15 cellular contexts compared by ENCODE assay signal in genomic region chr12:47868041-47868440, GRCh38. TPM values are rescaled to one million over a fixed set of nuclear protein-coding genes. Genes with fewer than 3 reads are reported as not detected.
A peak's percentile ranks its signal among the peaks of the same experiment; 100 is the strongest.
DNase-seq lines count a peak whose midpoint lies in the region; ATAC-seq, FAIRE-seq and TF ChIP-seq lines count a peak whose summit lies in the region.
"Had no signal": no experiment of that assay in that cellular context is flagged by ENCODE, and none has a peak within 500 bp of the region (broad histone marks: within the 10 kb centered on the region; RNA-seq: fewer than 3 reads in every experiment).

No MANE protein-coding gene starts in this region.

- no peaks in the 10 kb centered on the region for H3K36me3 ChIP-seq in endothelial cell of umbilical vein (ENCODE audit: control insufficient read depth in 2 of 2, extremely low read depth in 1 of 2, insufficient read depth in 2 of 2, low read length in 2 of 2)
- H3K36me3 ChIP-seq: thoracic aorta had no signal

- POLR2A ChIA-PET in endothelial cell of umbilical vein (lab: Charles Lee) = no interaction called here

- DNase-seq in endothelial cell of umbilical vein (ENCODE audit: low read depth, low spot score) = peak; percentile 49
- no peak for DNase-seq in SKM-1 treated with dmso at 0.1 percent for 144 hours (lab: John Stamatoyannopoulos, UW; ENCODE audit: unreplicated experiment)
- DNase-seq in GM20000 (ENCODE audit: low spot score) = no peak
- DNase-seq in Right ventricle myocardium superior = no peak
- DNase-seq: NCI-H146, SHP77 had no signal

- peak; percentile 3 for ATAC-seq in GM18505 (IDR thresholded peaks at IDR 0.05; ENCODE audit: unreplicated experiment)
- ATAC-seq in GM21515 (IDR thresholded peaks at IDR 0.05; ENCODE audit: unreplicated experiment) = peak; percentile 12
- peak; percentile 8 for ATAC-seq in HG03460 (IDR thresholded peaks at IDR 0.05; ENCODE audit: unreplicated experiment)
- ATAC-seq in GM21825 (IDR thresholded peaks at IDR 0.05; ENCODE audit: unreplicated experiment) = no peak
- ATAC-seq in Right ventricle myocardium superior (ENCODE audit: poor library complexity) = no peak
- ATAC-seq: HCT116 had no signal

- H3K27ac ChIP-seq in endothelial cell of umbilical vein (ENCODE audit: insufficient read depth, low read depth, low read length) = no peak overlapping the region
- H3K27ac ChIP-seq: epithelial cell of prostate, thoracic aorta had no signal

- no peak overlapping the region for H3K4me3 ChIP-seq in endothelial cell of umbilical vein (replicated peaks in 1 of 3; ENCODE audit: insufficient read depth in 1 of 3, low read depth in 1 of 3, low read length in 3 of 3)
- H3K4me3 ChIP-seq: lung, skin epidermis, thoracic aorta had no signal

- no peak overlapping the region for H2AFZ ChIP-seq in endothelial cell of umbilical vein (ENCODE audit: low read depth, low read length)

- dilution Hi-C loops in endothelial cell of umbilical vein (cut with MboI; ENCODE audit: extremely low pct_ligation_motif_present, low sequenced_read_pairs) = no loop called here

- no peak for FAIRE-seq in endothelial cell of umbilical vein (lab: Jason Lieb, UNC)

- TF ChIP-seq POLR2A in GM18505 (IDR thresholded peaks at IDR 0.05; ENCODE audit: borderline replicate concordance, extremely low read depth, insufficient read depth, insufficient read length) (no peak), endothelial cell of umbilical vein (IDR thresholded peaks at IDR 0.05; ENCODE audit: low read depth, low read length) (no peak)

- H3K79me2 ChIP-seq in endothelial cell of umbilical vein (ENCODE audit: control insufficient read depth, insufficient read depth, low read length) = no peaks in the 10 kb centered on the region

- no peaks in the 10 kb centered on the region for H4K20me1 ChIP-seq in endothelial cell of umbilical vein (replicated peaks; ENCODE audit: control insufficient read depth, extremely low read depth, insufficient read depth, low read length)

- no peaks in the 10 kb centered on the region for H3K9me3 ChIP-seq in endothelial cell of umbilical vein (replicated peaks; ENCODE audit: control insufficient read depth, insufficient read depth, low read length)
- H3K9me3 ChIP-seq: thoracic aorta had no signal

- no peaks in the 10 kb centered on the region for H3K27me3 ChIP-seq in endothelial cell of umbilical vein (ENCODE audit: control insufficient read depth in 2 of 2, insufficient read depth in 2 of 2, low read length in 2 of 2)

- BruUV-seq in endothelial cell of umbilical vein (replicated peaks; lab: Mats Ljungman, UMichigan) = no TSS peak

- intact Hi-C loops in endothelial cell of umbilical vein (cut with micrococcal nuclease) (no loop called here), Right ventricle myocardium superior (cut with DNase I) (no loop called here)

- TF ChIP-seq CTCF in endothelial cell of umbilical vein (IDR thresholded peaks at IDR 0.05; ENCODE audit: extremely low read depth in 1 of 2, insufficient read depth in 1 of 2, low read depth in 1 of 2, low read length in 2 of 2) = no peak
- no peak for TF ChIP-seq CTCF in GM20000 (IDR thresholded peaks at IDR 0.05; ENCODE audit: extremely low read depth, missing control alignments)

- no peak overlapping the region for H3K9ac ChIP-seq in endothelial cell of umbilical vein (replicated peaks; ENCODE audit: extremely low read depth, insufficient read depth, low read length)

- H3K4me2 ChIP-seq in endothelial cell of umbilical vein (ENCODE audit: insufficient read depth, low read length) = no peak overlapping the region

- peaks cover 6% of the 10 kb centered on the region for H3K4me1 ChIP-seq in endothelial cell of umbilical vein (ENCODE audit: control insufficient read depth, extremely low read depth, insufficient read depth, low read length)

- CTCF ChIA-PET in endothelial cell of umbilical vein (lab: Charles Lee) = interaction anchor here (1.0 to 1.8 kb wide), 4 partner anchors 18 to 81 kb away, joined by 3 to 8 read pairs (median 4); partner anchors contain the start of gene VDR

- H3K9me1 ChIP-seq in endothelial cell of umbilical vein (replicated peaks; ENCODE audit: control insufficient read depth, extremely low read depth, insufficient read depth, low read length) = no peaks in the 10 kb centered on the region

TF ChIP-seq in endothelial cell of umbilical vein, 7 proteins besides CTCF, POLR2A, EP300 and RAD21:
- TF ChIP-seq MAX (IDR thresholded peaks at IDR 0.05; ENCODE audit: insufficient read depth, insufficient read length) (no peak), FOS (IDR thresholded peaks at IDR 0.05; ENCODE audit: borderline replicate concordance, insufficient read depth, low read length) (no peak), POLR2AphosphoS5 (IDR thresholded peaks at IDR 0.05; ENCODE audit: insufficient read depth, low read depth, low read length) (no peak), EZH2 (IDR thresholded peaks at IDR 0.05; ENCODE audit: borderline replicate concordance, low read depth, low read length, severe bottlenecking) (no peak), JUN (IDR thresholded peaks at IDR 0.05; ENCODE audit: borderline replicate concordance, insufficient read depth, insufficient read length, low read depth) (no peak), MYC (IDR thresholded peaks at IDR 0.05; ENCODE audit: low read depth, low read length) (no peak), GATA2 (IDR thresholded peaks at IDR 0.05; ENCODE audit: insufficient read depth, insufficient read length, low read depth, low read length) (no peak)
TF ChIP-seq in endothelial cell of umbilical vein: peak in this region for 0.

RNA-seq across cellular contexts. Expression of gene VDR, which starts 36.8 kb away (rescaled TPM):
- total RNA-seq in endothelial cell of umbilical vein (0.48 and 0.73 TPM in 2 replicates), Right ventricle myocardium superior (0.11 TPM)
- polyA plus RNA-seq in endothelial cell of umbilical vein = 0.81 and 0.91 TPM in 2 replicates
- 0.72 and 0.88 TPM in 2 replicates for polyA plus RNA-seq in endothelial cell of umbilical vein (2011; cell fraction: cytosol; rRNA removed)
- 0.41 and 0.46 TPM in 2 replicates for polyA plus RNA-seq in endothelial cell of umbilical vein (2011; cell fraction: nucleus; rRNA removed)
- 0.80 and 1.2 TPM in 2 replicates for polyA plus RNA-seq in endothelial cell of umbilical vein (2012)
- 1.3 and 2.8 TPM in 2 replicates for polyA minus RNA-seq in endothelial cell of umbilical vein
- polyA minus RNA-seq in endothelial cell of umbilical vein (2011; cell fraction: cytosol; rRNA and poly(A)+ RNA removed) = 4.9 TPM
- 0.43 and 0.77 TPM in 2 replicates for polyA minus RNA-seq in endothelial cell of umbilical vein (2011; cell fraction: nucleus; rRNA and poly(A)+ RNA removed)

RNA-seq across cellular contexts. Expression of gene HDAC7, which starts 48.3 kb away (rescaled TPM):
- total RNA-seq in endothelial cell of umbilical vein (249 and 252 TPM in 2 replicates), Right ventricle myocardium superior (35.9 TPM)
- polyA plus RNA-seq in endothelial cell of umbilical vein = 119 and 122 TPM in 2 replicates
- 101 and 125 TPM in 2 replicates for polyA plus RNA-seq in endothelial cell of umbilical vein (2011; cell fraction: cytosol; rRNA removed)
- 462 and 531 TPM in 2 replicates for polyA plus RNA-seq in endothelial cell of umbilical vein (2011; cell fraction: nucleus; rRNA removed)
- polyA plus RNA-seq in endothelial cell of umbilical vein (2012) = 105 and 119 TPM in 2 replicates
- polyA minus RNA-seq in endothelial cell of umbilical vein = 81.4 and 95.8 TPM in 2 replicates
- polyA minus RNA-seq in endothelial cell of umbilical vein (2011; cell fraction: cytosol; rRNA and poly(A)+ RNA removed) = 25.6 TPM
- 127 and 192 TPM in 2 replicates for polyA minus RNA-seq in endothelial cell of umbilical vein (2011; cell fraction: nucleus; rRNA and poly(A)+ RNA removed)

Comparison
In these comparisons a context has a peak if more than half of its experiments do, and no peak if none do; other contexts are left out.
1. ATAC-seq: peak in GM18505 (single experiment), GM21515 (single experiment) and HG03460 (single experiment); none in GM21825 (single experiment) and Right ventricle myocardium superior (single experiment).